20 cellular contexts compared by ENCODE assay signal in the genomic region with DNA sequence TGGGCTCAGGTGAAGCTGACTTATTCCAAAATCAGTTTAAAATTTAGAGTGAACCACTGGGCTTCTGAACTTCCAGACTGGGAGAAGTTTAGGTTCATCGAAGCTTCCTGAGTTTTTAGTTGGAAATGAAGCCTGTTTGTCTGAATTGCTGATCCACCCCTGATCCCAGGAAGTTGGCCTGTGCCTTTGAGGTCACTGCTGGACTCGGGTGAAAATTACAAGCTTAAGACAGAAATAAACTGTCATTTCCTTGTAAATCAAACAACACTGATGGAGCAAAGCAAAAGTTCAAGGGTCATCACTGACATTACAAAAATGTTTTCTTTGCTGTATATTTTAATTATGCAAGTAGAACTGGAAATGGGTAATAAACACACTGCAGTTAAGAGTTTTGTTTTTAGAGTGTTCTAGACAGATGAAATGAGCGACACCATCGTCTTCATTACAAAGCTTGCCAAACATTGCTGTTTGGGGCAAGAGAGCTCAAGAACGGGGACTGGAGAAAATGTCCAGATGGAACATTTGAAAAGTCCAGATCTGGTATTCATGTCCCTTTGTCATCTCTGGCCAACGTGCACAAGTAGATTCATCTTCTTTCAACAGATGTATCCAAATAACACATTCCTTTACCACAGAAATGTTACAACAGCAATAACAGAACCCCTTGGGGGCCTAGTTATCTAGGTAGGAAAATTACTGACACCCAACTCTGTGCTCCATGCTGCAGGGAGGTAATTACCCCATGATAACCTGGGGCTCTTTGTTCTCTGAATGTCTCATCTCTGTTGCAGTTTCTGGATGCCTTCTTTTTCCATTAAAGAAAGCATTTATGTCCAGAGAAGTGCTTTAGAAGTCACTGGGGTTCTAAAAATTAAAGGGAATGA.
A peak's percentile ranks its signal among the peaks of the same experiment; 100 is the strongest.
DNase-seq lines count a peak whose midpoint lies in the region; ATAC-seq, FAIRE-seq and TF ChIP-seq lines count a peak whose summit lies in the region.
"Had no signal": no experiment of that assay in that cellular context is flagged by ENCODE, and none has a peak within 500 bp of the region (broad histone marks: within the 10 kb centered on the region; RNA-seq: fewer than 3 reads in every experiment).

No MANE protein-coding gene starts in this region.

- H3K27ac ChIP-seq in HepG2 (ENCODE audit: extremely low read length, insufficient read depth, low read length) (no peak overlapping the region), right lobe of liver (no peak overlapping the region), gastrocnemius medialis (peak overlapping the region in 3 of 4 donors; percentile 9 to 43 (median 26)), upper lobe of right lung (peak overlapping the region; percentile 48)
- H3K27ac ChIP-seq in effector memory CD4-positive, alpha-beta T cell (ENCODE audit: insufficient read depth, low read length, poor library complexity, severe bottlenecking) = no peak overlapping the region
- H3K27ac ChIP-seq: A549; BLaER1 treated with 17β-estradiol and CSF1 and Interleukin-3, amounts not matched to agents 10 nM and 100 nM; GM23248; PC-9 had no signal

- H3K4me2 ChIP-seq in HepG2 (ENCODE audit: low read depth, low read length) = peak overlapping the region; percentile 40
- H3K4me2 ChIP-seq: A549; BLaER1 treated with 17β-estradiol and CSF1 and Interleukin-3, amounts not matched to agents 10 nM and 100 nM; PC-9 had no signal

- POLR2A ChIA-PET in HepG2 (lab: Yijun Ruan, JAX) = no interaction called here

- ATAC-seq in HepG2 (no peak), right lobe of liver (no peak), left colon (peak; percentile 57), gastrocnemius medialis (no peak), upper lobe of right lung (peak; percentile 29), GM21526 (IDR thresholded peaks at IDR 0.05; ENCODE audit: low FRiP score, unreplicated experiment) (no peak)
- ATAC-seq: A549, HCT116 had no signal

- CTCF ChIA-PET in HepG2 (lab: Yijun Ruan, JAX; ENCODE audit: low intra/inter-chr PET ratio, low total read pairs) = no interaction called here

- H4K20me1 ChIP-seq in HepG2 (ENCODE audit: insufficient read depth, low read length) = no peaks in the 10 kb centered on the region
- H4K20me1 ChIP-seq: BLaER1 treated with 17β-estradiol and CSF1 and Interleukin-3, amounts not matched to agents 10 nM and 100 nM had no signal

- H3K9me3 ChIP-seq in HepG2 (ENCODE audit: low read length) (no peaks in the 10 kb centered on the region), right lobe of liver (no peaks in the 10 kb centered on the region), gastrocnemius medialis (no peaks in the 10 kb centered on the region), upper lobe of right lung (no peaks in the 10 kb centered on the region)
- no peaks in the 10 kb centered on the region for H3K9me3 ChIP-seq in effector memory CD4-positive, alpha-beta T cell (ENCODE audit: control insufficient read depth, low read length)
- H3K9me3 ChIP-seq: A549 had no signal

- no peak overlapping the region for H2AFZ ChIP-seq in HepG2 (ENCODE audit: low read length)
- H2AFZ ChIP-seq: GM23248, PC-9 had no signal

- TF ChIP-seq CTCF in HepG2 (CRISPR knock-in tag; IDR thresholded peaks at IDR 0.05) = no peak
- no peak for TF ChIP-seq CTCF in right lobe of liver (IDR thresholded peaks at IDR 0.05)
- no peak for TF ChIP-seq CTCF in gastrocnemius medialis (IDR thresholded peaks at IDR 0.05 in 4 of 5, conservative IDR thresholded peaks at IDR 0.05 in 1 of 5)
- no peak for TF ChIP-seq CTCF in upper lobe of right lung (IDR thresholded peaks at IDR 0.05)

- TF ChIP-seq EP300 in HepG2 (IDR thresholded peaks at IDR 0.05; ENCODE audit: low read depth in 2 of 2, low read length in 2 of 2) = no peak
- TF ChIP-seq EP300 in HepG2 (CRISPR knock-in tag; IDR thresholded peaks at IDR 0.05; ENCODE audit: borderline replicate concordance) = no peak

- in situ Hi-C loops in HepG2 (cut with HindIII; ENCODE audit: extremely low pct_ligation_motif_present, low pct_unique_long_range_greater_than_20kb) (no loop called here), gastrocnemius medialis (cut with MboI; ENCODE audit: low sequenced_read_pairs in 4 of 4) (loop anchor here in 2 of 4 donors (25.0 kb wide), 1 partner anchor 479 kb away; no protein-coding TSS in a partner anchor)

- no peaks in the 10 kb centered on the region for H3K79me2 ChIP-seq in HepG2 (ENCODE audit: insufficient read depth, low read length)

- peaks cover 74% of the 10 kb centered on the region for H3K4me1 ChIP-seq in HepG2 (ENCODE audit: insufficient read depth, low read length)
- no peaks in the 10 kb centered on the region for H3K4me1 ChIP-seq in right lobe of liver
- H3K4me1 ChIP-seq in gastrocnemius medialis = no peaks in the 10 kb centered on the region
- peaks cover 12% of the 10 kb centered on the region for H3K4me1 ChIP-seq in upper lobe of right lung
- H3K4me1 ChIP-seq in effector memory CD4-positive, alpha-beta T cell (ENCODE audit: control insufficient read depth, insufficient read depth, low read length, poor library complexity, severe bottlenecking) = no peaks in the 10 kb centered on the region
- H3K4me1 ChIP-seq: A549 had no signal

- H3K9ac ChIP-seq in HepG2 (ENCODE audit: insufficient read depth, low read depth, low read length) = no peak overlapping the region
- H3K9ac ChIP-seq: BLaER1 treated with 17β-estradiol and CSF1 and Interleukin-3, amounts not matched to agents 10 nM and 100 nM; GM23248 had no signal

- BruUV-seq in HepG2 (replicated peaks; lab: Mats Ljungman, UMichigan) = no TSS peak

- TF ChIP-seq POLR2A in HepG2 (IDR thresholded peaks at IDR 0.05; ENCODE audit: insufficient read depth in 1 of 2, low read depth in 2 of 2, low read length in 2 of 2) = no peak
- no peak for TF ChIP-seq POLR2A in right lobe of liver (IDR thresholded peaks at IDR 0.05)
- TF ChIP-seq POLR2A in gastrocnemius medialis (IDR thresholded peaks at IDR 0.05) = no peak

- intact Hi-C loops in HepG2 (cut with micrococcal nuclease; ENCODE audit: unreplicated experiment) (no loop called here), right lobe of liver (cut with DNase I) (no loop called here), left colon (cut with DNase I, micrococcal nuclease) (no loop called here), gastrocnemius medialis (cut with DNase I; ENCODE audit: low total_unique reads) (no loop called here), upper lobe of right lung (cut with DNase I) (no loop called here)

- H3K27me3 ChIP-seq in HepG2 (ENCODE audit: control insufficient read depth in 1 of 2, insufficient read depth in 2 of 2, low read length in 2 of 2) (no peaks in the 10 kb centered on the region), right lobe of liver (no peaks in the 10 kb centered on the region), gastrocnemius medialis (no peaks in the 10 kb centered on the region), upper lobe of right lung (no peaks in the 10 kb centered on the region)
- H3K27me3 ChIP-seq in effector memory CD4-positive, alpha-beta T cell (replicated peaks; ENCODE audit: control insufficient read depth, insufficient read depth, low read length, poor library complexity, severe bottlenecking) = no peaks in the 10 kb centered on the region
- H3K27me3 ChIP-seq: BLaER1 treated with 17β-estradiol and CSF1 and Interleukin-3, amounts not matched to agents 10 nM and 100 nM had no signal

- no peak for FAIRE-seq in HepG2 (lab: Jason Lieb, UNC)
- FAIRE-seq: A549, G401.6 had no signal

- H3K36me3 ChIP-seq in HepG2 (replicated peaks in 1 of 2; ENCODE audit: control insufficient read depth in 1 of 2, insufficient read depth in 2 of 2, low read length in 2 of 2) (no peaks in the 10 kb centered on the region), right lobe of liver (no peaks in the 10 kb centered on the region), gastrocnemius medialis (no peaks in the 10 kb centered on the region), upper lobe of right lung (no peaks in the 10 kb centered on the region)
- H3K36me3 ChIP-seq in effector memory CD4-positive, alpha-beta T cell (ENCODE audit: control insufficient read depth, insufficient read depth, low read length) = no peaks in the 10 kb centered on the region
- H3K36me3 ChIP-seq: BLaER1 treated with 17β-estradiol and CSF1 and Interleukin-3, amounts not matched to agents 10 nM and 100 nM had no signal

- H3K4me3 ChIP-seq in HepG2 (replicated peaks in 1 of 3; ENCODE audit: insufficient read depth in 1 of 3, low read depth in 2 of 3, low read length in 3 of 3) (peak overlapping the region in 1 of 3 experiments; percentile 13; a peak in 1 of 6 replicates), right lobe of liver (no peak overlapping the region), gastrocnemius medialis (no peak overlapping the region), upper lobe of right lung (no peak overlapping the region)
- H3K4me3 ChIP-seq in effector memory CD4-positive, alpha-beta T cell (ENCODE audit: insufficient read depth, low read depth, low read length, poor library complexity, severe bottlenecking) = no peak overlapping the region
- H3K4me3 ChIP-seq: A549; BLaER1 treated with 17β-estradiol and CSF1 and Interleukin-3, amounts not matched to agents 10 nM and 100 nM; GM23248; PC-9 had no signal

- DNase-seq in HepG2 (ENCODE audit: low spot score) (no peak), right lobe of liver (no peak), left colon (no peak), gastrocnemius medialis (no peak), upper lobe of right lung (no peak), mucosa of gallbladder (ENCODE audit: low spot score) (no peak)
- no peak for DNase-seq in effector memory CD4-positive, alpha-beta T cell
- DNase-seq: DND-41, GM23248, KBM-7, NCI-H1048, NCI-H146, NCI-H2081, NCI-H82, PC-9 had no signal

- TF ChIP-seq RAD21 in HepG2 (CRISPR knock-in tag; IDR thresholded peaks at IDR 0.05) = no peak

- 30% methylated on average over 6 of the region's 6 CpGs for WGBS in HepG2 (ENCODE audit: low lambda C conversion rate)
- WGBS in right lobe of liver (ENCODE audit: insufficient coverage, low coverage, low lambda C conversion rate, missing lambda C conversion rate) = 65% methylated on average over 6 of the region's 6 CpGs

TF ChIP-seq in HepG2, 621 proteins besides CTCF, POLR2A, EP300 and RAD21 (continues in another document):
- TF ChIP-seq, protein P1, sequence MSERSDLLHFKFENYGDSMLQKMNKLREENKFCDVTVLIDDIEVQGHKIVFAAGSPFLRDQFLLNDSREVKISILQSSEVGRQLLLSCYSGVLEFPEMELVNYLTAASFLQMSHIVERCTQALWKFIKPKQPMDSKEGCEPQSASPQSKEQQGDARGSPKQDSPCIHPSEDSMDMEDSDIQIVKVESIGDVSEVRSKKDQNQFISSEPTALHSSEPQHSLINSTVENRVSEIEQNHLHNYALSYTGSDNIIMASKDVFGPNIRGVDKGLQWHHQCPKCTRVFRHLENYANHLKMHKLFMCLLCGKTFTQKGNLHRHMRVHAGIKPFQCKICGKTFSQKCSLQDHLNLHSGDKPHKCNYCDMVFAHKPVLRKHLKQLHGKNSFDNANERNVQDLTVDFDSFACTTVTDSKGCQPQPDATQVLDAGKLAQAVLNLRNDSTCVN (CRISPR knock-in tag; IDR thresholded peaks at IDR 0.05; ENCODE audit: borderline replicate concordance) = no peak
- TF ChIP-seq TSC22D2 (CRISPR knock-in tag; IDR thresholded peaks at IDR 0.05; ENCODE audit: borderline replicate concordance) = no peak
- no peak for TF ChIP-seq KLF6 (CRISPR knock-in tag; IDR thresholded peaks at IDR 0.05)
- no peak for TF ChIP-seq NCOR1 (IDR thresholded peaks at IDR 0.05; ENCODE audit: borderline replicate concordance, low read length)
- TF ChIP-seq ZNF251 (CRISPR knock-in tag; IDR thresholded peaks at IDR 0.05) = no peak

Comparison
In these comparisons a context has a peak if more than half of its experiments do, and no peak if none do; other contexts are left out.
1. ATAC-seq: peak in left colon (single experiment) and upper lobe of right lung (single experiment); none in HepG2 (single experiment), right lobe of liver (0 of 4), gastrocnemius medialis (0 of 2) and GM21526 (single experiment).
2. H3K27ac ChIP-seq: peak in gastrocnemius medialis (3 of 4) and upper lobe of right lung (single experiment); none in HepG2 (single experiment), right lobe of liver (0 of 3) and effector memory CD4-positive, alpha-beta T cell (single experiment).